ENCODE assay signal across 21 cellular contexts in the genomic region with DNA sequence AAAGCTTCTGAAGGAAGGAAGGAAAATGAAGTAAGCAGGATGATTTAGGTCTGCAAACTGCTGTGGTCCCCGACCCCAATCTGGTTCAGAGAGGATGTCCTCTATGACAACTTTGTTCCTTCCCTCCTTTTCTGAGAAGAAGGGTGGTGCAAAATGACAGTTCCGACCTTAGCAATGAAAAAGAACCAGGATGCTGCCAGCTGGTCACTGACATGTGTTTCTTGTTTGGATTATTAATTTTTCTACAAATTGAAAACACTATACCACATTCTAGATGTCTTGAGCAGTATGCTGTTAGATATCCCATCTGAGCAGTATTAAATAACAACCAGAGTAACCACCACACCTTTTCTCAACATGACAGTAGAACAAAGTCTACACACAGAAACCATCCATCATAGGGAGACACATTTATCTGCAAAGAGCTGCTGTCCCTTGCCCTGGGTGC. TPM values are rescaled to one million over a fixed set of nuclear protein-coding genes. Genes with fewer than 3 reads are reported as not detected.
DNase-seq lines count a peak whose midpoint lies in the region; ATAC-seq lines count a peak whose summit lies in the region.
"Had no signal": no experiment of that assay in that cellular context is flagged by ENCODE, and none has a peak within 500 bp of the region (broad histone marks: within the 10 kb centered on the region; RNA-seq: fewer than 3 reads in every experiment).

No MANE protein-coding gene starts in this region.

- POLR2A ChIA-PET in activated CD8-positive, alpha-beta T cell treated with anti-CD3 and anti-CD28 coated beads, Interleukin-2, amount 10 ng/mL, durations not matched to agents 7 days and 5 days (lab: Charles Lee): interaction anchor here (0.8 to 1.8 kb wide), 8 partner anchors 9 to 92 kb away, joined by 3 to 10 read pairs (median 4); a partner anchor contains a TSS

- CTCF ChIA-PET in activated CD8-positive, alpha-beta T cell treated with anti-CD3 and anti-CD28 coated beads, Interleukin-2, amount 10 ng/mL, durations not matched to agents 7 days and 5 days (lab: Charles Lee): interaction anchor here (0.8 to 4.6 kb wide), 7 partner anchors 10 to 541 kb away, joined by 4 to 29 read pairs (median 7); no protein-coding TSS in a partner anchor

- ATAC-seq in stimulated activated naive CD8-positive, alpha-beta T cell treated with anti-CD3 and anti-CD28 coated beads, Interleukin-15, Interleukin-2, amounts not matched to agents 100 U/mL and 50 U/mL, for 24 hours: no peak
- ATAC-seq in activated CD8-positive, alpha-beta T cell treated with anti-CD3 and anti-CD28 coated beads, Interleukin-2, amount 10 ng/mL, durations not matched to agents 7 days and 5 days: peak; percentile 37
- no peak for ATAC-seq in GM21717 (IDR thresholded peaks at IDR 0.05; ENCODE audit: unreplicated experiment)
- ATAC-seq in HG03039 (IDR thresholded peaks at IDR 0.05; ENCODE audit: unreplicated experiment): no peak
- ATAC-seq: gastroesophageal sphincter; natural killer cell treated with Interleukin-12 subunit alpha and Interleukin-12 subunit beta and Interleukin-15 and Interleukin-18, amount 100 ng/mL, for 72 hours had no signal

- H3K27me3 Mint-ChIP-seq in stimulated activated naive CD8-positive, alpha-beta T cell treated with anti-CD3 and anti-CD28 coated beads, Interleukin-15, Interleukin-2, amounts not matched to agents 100 ng/mL and 50 ng/mL, for 24 hours: peaks cover 14% of the 10 kb centered on the region
- H3K27me3 Mint-ChIP-seq in activated CD8-positive, alpha-beta T cell treated with anti-CD3 and anti-CD28 coated beads, Interleukin-2, amount 10 ng/mL, durations not matched to agents 7 days and 5 days (ENCODE audit: low read depth): peaks cover 14% of the 10 kb centered on the region

- H3K4me1 Mint-ChIP-seq in stimulated activated naive CD8-positive, alpha-beta T cell treated with anti-CD3 and anti-CD28 coated beads, Interleukin-15, Interleukin-2, amounts not matched to agents 100 ng/mL and 50 ng/mL, for 24 hours (ENCODE audit: low read depth): peaks cover 65% of the 10 kb centered on the region
- peaks cover 81% of the 10 kb centered on the region for H3K4me1 Mint-ChIP-seq in activated CD8-positive, alpha-beta T cell treated with anti-CD3 and anti-CD28 coated beads, Interleukin-2, amount 10 ng/mL, durations not matched to agents 7 days and 5 days (ENCODE audit: low read depth)
- H3K4me1 Mint-ChIP-seq: memory B cell had no signal

- no peak overlapping the region for H3K9ac ChIP-seq in mucosa of rectum (ENCODE audit: low read depth in 1 of 2, low read length in 2 of 2)

- no peak for DNase-seq in stimulated activated naive CD8-positive, alpha-beta T cell treated with anti-CD3 and anti-CD28 coated beads, Interleukin-15, Interleukin-2, amounts not matched to agents 100 U/mL and 50 U/mL, for 24 hours
- peak; percentile 63 for DNase-seq in activated CD8-positive, alpha-beta T cell treated with anti-CD3 and anti-CD28 coated beads, Interleukin-2, amount 10 ng/mL, durations not matched to agents 7 days and 5 days
- DNase-seq in AG08396 (ENCODE audit: low spot score) (no peak), medulla oblongata (ENCODE audit: extremely low spot score) (no peak)
- DNase-seq: amniotic stem cell; dorsolateral prefrontal cortex; HFFc6; KBM-7; NCI-H1048; NCI-H2029; NCI-H446; stimulated activated CD4-positive, alpha-beta T cell treated with anti-CD3 and anti-CD28 coated beads, Interleukin-4, amount 100 ng/mL, for 1 hour; substantia nigra had no signal

- H3K4me1 ChIP-seq in mucosa of rectum (ENCODE audit: control insufficient read depth in 2 of 2, insufficient read depth in 2 of 2, low read length in 2 of 2): peaks cover 46 to 54% of the 10 kb centered on the region in 2 donors

- H3K4me3 Mint-ChIP-seq in stimulated activated naive CD8-positive, alpha-beta T cell treated with anti-CD3 and anti-CD28 coated beads, Interleukin-15, Interleukin-2, amounts not matched to agents 100 ng/mL and 50 ng/mL, for 24 hours: no peak overlapping the region
- H3K4me3 Mint-ChIP-seq in activated CD8-positive, alpha-beta T cell treated with anti-CD3 and anti-CD28 coated beads, Interleukin-2, amount 10 ng/mL, durations not matched to agents 7 days and 5 days: peak overlapping the region; percentile 68
- H3K4me3 Mint-ChIP-seq: HFFc6, memory B cell had no signal

- peaks cover 4 to 7% of the 10 kb centered on the region in 2 donors for H3K36me3 ChIP-seq in mucosa of rectum (ENCODE audit: control insufficient read depth in 2 of 2, insufficient read depth in 2 of 2, low read length in 2 of 2)
- H3K36me3 ChIP-seq: cardiac muscle cell, gastroesophageal sphincter had no signal

- no peaks in the 10 kb centered on the region for H3K9me3 Mint-ChIP-seq in stimulated activated naive CD8-positive, alpha-beta T cell treated with anti-CD3 and anti-CD28 coated beads, Interleukin-15, Interleukin-2, amounts not matched to agents 100 ng/mL and 50 ng/mL, for 24 hours
- H3K9me3 Mint-ChIP-seq in activated CD8-positive, alpha-beta T cell treated with anti-CD3 and anti-CD28 coated beads, Interleukin-2, amount 10 ng/mL, durations not matched to agents 7 days and 5 days (ENCODE audit: insufficient read depth): no peaks in the 10 kb centered on the region
- H3K9me3 Mint-ChIP-seq: HFFc6; memory B cell; natural killer cell treated with Interleukin-12 subunit alpha and Interleukin-12 subunit beta and Interleukin-15 and Interleukin-18, amount 100 ng/mL, for 72 hours had no signal

- no peak overlapping the region for H3K4me3 ChIP-seq in mucosa of rectum (ENCODE audit: low read length in 2 of 2)
- H3K4me3 ChIP-seq: cardiac muscle cell, dorsolateral prefrontal cortex, gastroesophageal sphincter had no signal

- H3K27ac Mint-ChIP-seq in stimulated activated naive CD8-positive, alpha-beta T cell treated with anti-CD3 and anti-CD28 coated beads, Interleukin-15, Interleukin-2, amounts not matched to agents 100 ng/mL and 50 ng/mL, for 24 hours: peak overlapping the region; percentile 64
- peak overlapping the region; percentile 87 for H3K27ac Mint-ChIP-seq in activated CD8-positive, alpha-beta T cell treated with anti-CD3 and anti-CD28 coated beads, Interleukin-2, amount 10 ng/mL, durations not matched to agents 7 days and 5 days
- H3K27ac Mint-ChIP-seq: HFFc6; memory B cell; natural killer cell treated with Interleukin-12 subunit alpha and Interleukin-12 subunit beta and Interleukin-15 and Interleukin-18, amount 100 ng/mL, for 72 hours had no signal

- H3K36me3 Mint-ChIP-seq in stimulated activated naive CD8-positive, alpha-beta T cell treated with anti-CD3 and anti-CD28 coated beads, Interleukin-15, Interleukin-2, amounts not matched to agents 100 ng/mL and 50 ng/mL, for 24 hours (ENCODE audit: low read depth): no peaks in the 10 kb centered on the region
- peaks cover 43% of the 10 kb centered on the region for H3K36me3 Mint-ChIP-seq in activated CD8-positive, alpha-beta T cell treated with anti-CD3 and anti-CD28 coated beads, Interleukin-2, amount 10 ng/mL, durations not matched to agents 7 days and 5 days (ENCODE audit: low read depth)
- H3K36me3 Mint-ChIP-seq: memory B cell; natural killer cell treated with Interleukin-12 subunit alpha and Interleukin-12 subunit beta and Interleukin-15 and Interleukin-18, amount 100 ng/mL, for 72 hours had no signal

- peak overlapping the region; percentile 85 to 90 for H3K27ac ChIP-seq in mucosa of rectum (ENCODE audit: low read depth in 2 of 2, low read length in 2 of 2)
- H3K27ac ChIP-seq: cardiac muscle cell, dorsolateral prefrontal cortex, gastroesophageal sphincter had no signal

- H3K9me3 ChIP-seq in mucosa of rectum (ENCODE audit: control insufficient read depth in 2 of 2, low read length in 2 of 2): no peaks in the 10 kb centered on the region
- H3K9me3 ChIP-seq: gastroesophageal sphincter had no signal

- peaks cover 0 to under 1% of the 10 kb centered on the region in 2 donors for H3K27me3 ChIP-seq in mucosa of rectum (ENCODE audit: control insufficient read depth in 2 of 2, insufficient read depth in 2 of 2, low read length in 2 of 2)
- H3K27me3 ChIP-seq: cardiac muscle cell, gastroesophageal sphincter had no signal

RNA-seq across cellular contexts. Expression of a gene that starts 27.5 kb away (rescaled TPM):
- total RNA-seq in activated CD8-positive, alpha-beta T cell treated with anti-CD3 and anti-CD28 coated beads, Interleukin-2, amount 10 ng/mL, durations not matched to agents 7 days and 5 days: 10 to 100 TPM; 16.4 to 17.7 TPM
